8 cellular contexts compared by ENCODE assay signal in genomic region chr11:10930224-10930960, GRCh38.
A peak's percentile ranks its signal among the peaks of the same experiment; 100 is the strongest.
DNase-seq lines count a peak whose midpoint lies in the region; ATAC-seq and TF ChIP-seq lines count a peak whose summit lies in the region.

No MANE protein-coding gene starts in this region.

- H3K4me2 ChIP-seq in BLaER1: peak overlapping the region; percentile 100

- no peak overlapping the region for H3K27ac Mint-ChIP-seq in WTC11
- H3K27ac Mint-ChIP-seq in natural killer cell treated with Interleukin-12 subunit alpha and Interleukin-12 subunit beta and Interleukin-15 and Interleukin-18, amount 100 ng/mL, for 72 hours: no peak overlapping the region

- ATAC-seq in HG02588 (IDR thresholded peaks at IDR 0.05; ENCODE audit: unreplicated experiment) (peak; percentile 21), WTC11 (peak; percentile 4), HG03196 (IDR thresholded peaks at IDR 0.05; ENCODE audit: unreplicated experiment) (no peak)
- peak in 1 of 2 donors; percentile 43 for ATAC-seq in natural killer cell treated with Interleukin-12 subunit alpha and Interleukin-12 subunit beta and Interleukin-15 and Interleukin-18, amount 100 ng/mL, for 72 hours

- no peak overlapping the region for H3K27ac ChIP-seq in BLaER1

- H3K4me1 ChIP-seq in BLaER1: peaks cover 19% of the 10 kb centered on the region

- peak; percentile 41 for DNase-seq in WTC11 (ENCODE audit: low spot score)
- peak; percentile 39 to 46 for DNase-seq in erythroblast (lab: John Stamatoyannopoulos, UW)
- DNase-seq in natural killer cell treated with Interleukin-12 subunit alpha and Interleukin-12 subunit beta and Interleukin-15 and Interleukin-18, amount 100 ng/mL, for 72 hours (ENCODE audit: low spot score): no peak
- no peak for DNase-seq in SHP77 (lab: John Stamatoyannopoulos, UW)
- DNase-seq in GM19240 (ENCODE audit: insufficient read length, low spot score): no peak

- peaks cover 24% of the 10 kb centered on the region for H3K27me3 Mint-ChIP-seq in WTC11 (ENCODE audit: low read depth)
- H3K27me3 Mint-ChIP-seq in natural killer cell treated with Interleukin-12 subunit alpha and Interleukin-12 subunit beta and Interleukin-15 and Interleukin-18, amount 100 ng/mL, for 72 hours: peaks cover 43 to 53% of the 10 kb centered on the region in 2 donors

- no peak for TF ChIP-seq POLR2A in erythroblast (IDR thresholded peaks at IDR 0.05; ENCODE audit: low read length)

- H3K9me3 Mint-ChIP-seq in WTC11: no peaks in the 10 kb centered on the region
- no peaks in the 10 kb centered on the region for H3K9me3 Mint-ChIP-seq in natural killer cell treated with Interleukin-12 subunit alpha and Interleukin-12 subunit beta and Interleukin-15 and Interleukin-18, amount 100 ng/mL, for 72 hours

- peaks cover 9% of the 10 kb centered on the region; the same call in 1 of the 2 replicates for H4K20me1 ChIP-seq in BLaER1

- peak overlapping the region; percentile 71 for H3K4me3 ChIP-seq in BLaER1

- H3K4me3 Mint-ChIP-seq in WTC11: peak overlapping the region; percentile 72
- H3K4me3 Mint-ChIP-seq in natural killer cell treated with Interleukin-12 subunit alpha and Interleukin-12 subunit beta and Interleukin-15 and Interleukin-18, amount 100 ng/mL, for 72 hours: peak overlapping the region; percentile 65

- H3K36me3 Mint-ChIP-seq in WTC11: no peaks in the 10 kb centered on the region
- no peaks in the 10 kb centered on the region for H3K36me3 Mint-ChIP-seq in natural killer cell treated with Interleukin-12 subunit alpha and Interleukin-12 subunit beta and Interleukin-15 and Interleukin-18, amount 100 ng/mL, for 72 hours

- no peaks in the 10 kb centered on the region for H3K9me3 ChIP-seq in BLaER1

- CTCF ChIA-PET in WTC11 (lab: Charles Lee): interaction anchor here (1.2 to 3.3 kb wide), 7 partner anchors 30 to 138 kb away, joined by 4 to 15 read pairs (median 10); partner anchors contain the start of gene EIF4G2

- TF ChIP-seq CTCF in WTC11 (IDR thresholded peaks at IDR 0.05): no peak

- POLR2A ChIA-PET in WTC11 (lab: Charles Lee): interaction anchor here (2.7 to 3.9 kb wide), 2 partner anchors 73 to 122 kb away, joined by 16 to 46 read pairs; partner anchors contain the start of genes EIF4G2 and ZBED5

- H3K27me3 ChIP-seq in BLaER1: peaks cover 48% of the 10 kb centered on the region

- H3K36me3 ChIP-seq in BLaER1: no peaks in the 10 kb centered on the region

- H3K9ac ChIP-seq in BLaER1: peak overlapping the region; percentile 49

- peaks cover 26% of the 10 kb centered on the region for H3K4me1 Mint-ChIP-seq in WTC11
- H3K4me1 Mint-ChIP-seq in natural killer cell treated with Interleukin-12 subunit alpha and Interleukin-12 subunit beta and Interleukin-15 and Interleukin-18, amount 100 ng/mL, for 72 hours (ENCODE audit: low read depth in 2 of 2): peaks cover 10 to 11% of the 10 kb centered on the region in 2 donors

TF ChIP-seq in WTC11, 78 proteins besides CTCF, POLR2A, EP300 and RAD21 (continues in another document):
- TF ChIP-seq ZNF138 (CRISPR knock-in tag; conservative IDR thresholded peaks at IDR 0.05) (peak; percentile 71; the same call in 1 of the 2 replicates), RORB (CRISPR knock-in tag; IDR thresholded peaks at IDR 0.05) (no peak), FOXP1 (CRISPR knock-in tag; IDR thresholded peaks at IDR 0.05; ENCODE audit: borderline replicate concordance) (peak; percentile 90; the same call in 1 of the 2 replicates), NR2C2 (CRISPR knock-in tag; IDR thresholded peaks at IDR 0.05) (no peak), SOX15 (CRISPR knock-in tag; IDR thresholded peaks at IDR 0.05) (no peak), FOXJ3 (CRISPR knock-in tag; IDR thresholded peaks at IDR 0.05; ENCODE audit: borderline replicate concordance) (no peak), GABPB1 (CRISPR knock-in tag; IDR thresholded peaks at IDR 0.05) (0 out of 2 replicates have a peak, but pooled peaks have one; percentile 8), FOXK1 (CRISPR knock-in tag; IDR thresholded peaks at IDR 0.05) (peak; percentile 71; the same call in 1 of the 2 replicates), ATF2 (CRISPR knock-in tag; IDR thresholded peaks at IDR 0.05; ENCODE audit: borderline replicate concordance, low read depth) (0 out of 2 replicates have a peak, but pooled peaks have one; percentile 25), IRF2 (CRISPR knock-in tag; IDR thresholded peaks at IDR 0.05; ENCODE audit: borderline replicate concordance, low read depth) (0 out of 2 replicates have a peak, but pooled peaks have one; percentile 39), ZNF532 (CRISPR knock-in tag; IDR thresholded peaks at IDR 0.05; ENCODE audit: borderline replicate concordance) (no peak), NR3C1 (CRISPR knock-in tag; conservative IDR thresholded peaks at IDR 0.05; ENCODE audit: low read depth) (0 out of 2 replicates have a peak, but pooled peaks have one; percentile 35)
- TF ChIP-seq, protein P1, sequence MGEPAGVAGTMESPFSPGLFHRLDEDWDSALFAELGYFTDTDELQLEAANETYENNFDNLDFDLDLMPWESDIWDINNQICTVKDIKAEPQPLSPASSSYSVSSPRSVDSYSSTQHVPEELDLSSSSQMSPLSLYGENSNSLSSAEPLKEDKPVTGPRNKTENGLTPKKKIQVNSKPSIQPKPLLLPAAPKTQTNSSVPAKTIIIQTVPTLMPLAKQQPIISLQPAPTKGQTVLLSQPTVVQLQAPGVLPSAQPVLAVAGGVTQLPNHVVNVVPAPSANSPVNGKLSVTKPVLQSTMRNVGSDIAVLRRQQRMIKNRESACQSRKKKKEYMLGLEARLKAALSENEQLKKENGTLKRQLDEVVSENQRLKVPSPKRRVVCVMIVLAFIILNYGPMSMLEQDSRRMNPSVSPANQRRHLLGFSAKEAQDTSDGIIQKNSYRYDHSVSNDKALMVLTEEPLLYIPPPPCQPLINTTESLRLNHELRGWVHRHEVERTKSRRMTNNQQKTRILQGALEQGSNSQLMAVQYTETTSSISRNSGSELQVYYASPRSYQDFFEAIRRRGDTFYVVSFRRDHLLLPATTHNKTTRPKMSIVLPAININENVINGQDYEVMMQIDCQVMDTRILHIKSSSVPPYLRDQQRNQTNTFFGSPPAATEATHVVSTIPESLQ (CRISPR knock-in tag; IDR thresholded peaks at IDR 0.05): no peak
- TF ChIP-seq, protein P2, sequence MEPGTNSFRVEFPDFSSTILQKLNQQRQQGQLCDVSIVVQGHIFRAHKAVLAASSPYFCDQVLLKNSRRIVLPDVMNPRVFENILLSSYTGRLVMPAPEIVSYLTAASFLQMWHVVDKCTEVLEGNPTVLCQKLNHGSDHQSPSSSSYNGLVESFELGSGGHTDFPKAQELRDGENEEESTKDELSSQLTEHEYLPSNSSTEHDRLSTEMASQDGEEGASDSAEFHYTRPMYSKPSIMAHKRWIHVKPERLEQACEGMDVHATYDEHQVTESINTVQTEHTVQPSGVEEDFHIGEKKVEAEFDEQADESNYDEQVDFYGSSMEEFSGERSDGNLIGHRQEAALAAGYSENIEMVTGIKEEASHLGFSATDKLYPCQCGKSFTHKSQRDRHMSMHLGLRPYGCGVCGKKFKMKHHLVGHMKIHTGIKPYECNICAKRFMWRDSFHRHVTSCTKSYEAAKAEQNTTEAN (CRISPR knock-in tag; IDR thresholded peaks at IDR 0.05): peak; percentile 80
- TF ChIP-seq, protein P3, sequence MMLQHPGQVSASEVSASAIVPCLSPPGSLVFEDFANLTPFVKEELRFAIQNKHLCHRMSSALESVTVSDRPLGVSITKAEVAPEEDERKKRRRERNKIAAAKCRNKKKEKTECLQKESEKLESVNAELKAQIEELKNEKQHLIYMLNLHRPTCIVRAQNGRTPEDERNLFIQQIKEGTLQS (CRISPR knock-in tag; conservative IDR thresholded peaks at IDR 0.05): no peak

Comparison
In these comparisons a context has a peak if more than half of its experiments do, and no peak if none do; other contexts are left out.
1. DNase-seq: peak in WTC11 (single experiment) and erythroblast (2 of 2); none in natural killer cell treated with Interleukin-12 subunit alpha and Interleukin-12 subunit beta and Interleukin-15 and Interleukin-18, amount 100 ng/mL, for 72 hours (single experiment), SHP77 (0 of 2) and GM19240 (single experiment).